ENCODE assay signal across 23 cellular contexts in genomic region chr5:161305601-161306000, GRCh38.
A peak's percentile ranks its signal among the peaks of the same experiment; 100 is the strongest.
DNase-seq lines count a peak whose midpoint lies in the region; FAIRE-seq and TF ChIP-seq lines count a peak whose summit lies in the region.
"Had no signal": no experiment of that assay in that cellular context is flagged by ENCODE, and none has a peak within 500 bp of the region (broad histone marks: within the 10 kb centered on the region; RNA-seq: fewer than 3 reads in every experiment).

No MANE protein-coding gene starts in this region.

- DNase-seq in astrocyte of the hippocampus (ENCODE audit: low read depth, low spot score) (peak; percentile 47), kidney tubule cell (ENCODE audit: low spot score) (peak; percentile 21), renal cortical epithelial cell (ENCODE audit: low read depth) (peak; percentile 32), GM12891 (ENCODE audit: insufficient read length, low spot score) (no peak), UCSD-AML1 (lab: John Stamatoyannopoulos, UW; ENCODE audit: unreplicated experiment) (no peak)
- no peak for DNase-seq in activated naive CD4-positive, alpha-beta T cell treated with Interleukin-2 at 50 U/mL for 16 hours
- DNase-seq: AML-193; CD8-positive, alpha-beta T cell; DMS 273 treated with DMSO at 0.1 percent for 48 hours; DMS53; DND-41; EL; GOT3; H7; HFFc6; IMR-90 had no signal

- FAIRE-seq in GM12891 (lab: Jason Lieb, UNC) = no peak
- FAIRE-seq: A549, G401.6, GM12892, GM18507, K562 had no signal

- peak overlapping the region; percentile 27; the same call in 1 of the 2 replicates for H3K27ac ChIP-seq in C4-2B
- H3K27ac ChIP-seq: A549, HL-60 had no signal

- TF ChIP-seq CTCF in C4-2B (conservative IDR thresholded peaks at IDR 0.05) = no peak

- TF ChIP-seq POLR2A in GM12891 (IDR thresholded peaks at IDR 0.05; ENCODE audit: low read depth, low read length) = no peak

TF ChIP-seq in GM12891, 5 proteins besides CTCF, POLR2A, EP300 and RAD21:
- TF ChIP-seq POLR2AphosphoS5 (IDR thresholded peaks at IDR 0.05; ENCODE audit: low read depth, low read length) = no peak
- TF ChIP-seq SPI1 (IDR thresholded peaks at IDR 0.05; ENCODE audit: low read depth, low read length) = no peak
- no peak for TF ChIP-seq POU2F2 (IDR thresholded peaks at IDR 0.05; ENCODE audit: low read depth, low read length)
- TF ChIP-seq PAX5 (IDR thresholded peaks at IDR 0.05; ENCODE audit: insufficient read depth, low read length, severe bottlenecking) = no peak
- no peak for TF ChIP-seq TAF1 (IDR thresholded peaks at IDR 0.05; ENCODE audit: low read depth, low read length)

Comparison
In these comparisons a context has a peak if more than half of its experiments do, and no peak if none do; other contexts are left out.
1. DNase-seq: peak in astrocyte of the hippocampus (single experiment), kidney tubule cell (single experiment) and renal cortical epithelial cell (single experiment); none in GM12891 (single experiment), activated naive CD4-positive, alpha-beta T cell treated with Interleukin-2 at 50 U/mL for 16 hours (single experiment) and UCSD-AML1 (single experiment).